12 cellular contexts compared by ENCODE assay signal in the genomic region with DNA sequence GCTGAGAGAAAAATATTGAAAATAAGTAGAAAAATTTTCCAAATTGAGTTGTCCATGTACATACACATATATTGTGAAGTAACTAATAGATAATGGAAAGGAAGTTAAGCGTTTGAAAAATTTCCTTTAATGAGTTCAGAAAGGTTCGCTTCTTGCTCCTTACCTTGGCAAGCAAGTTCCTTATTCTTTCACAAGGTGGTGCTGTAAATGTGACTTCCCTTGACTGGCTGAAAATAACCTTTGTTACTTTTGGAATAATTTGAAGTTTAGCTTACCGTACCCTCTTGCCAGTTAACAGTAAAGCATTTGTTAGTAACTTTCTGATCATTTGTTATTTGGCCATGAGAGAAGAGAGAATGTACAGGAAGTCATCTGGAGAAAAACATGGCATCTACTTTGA. TPM values are rescaled to one million over a fixed set of nuclear protein-coding genes. Genes with fewer than 3 reads are reported as not detected.
DNase-seq lines count a peak whose midpoint lies in the region; ATAC-seq and TF ChIP-seq lines count a peak whose summit lies in the region.
"Had no signal": no experiment of that assay in that cellular context is flagged by ENCODE, and none has a peak within 500 bp of the region (broad histone marks: within the 10 kb centered on the region; RNA-seq: fewer than 3 reads in every experiment).

No MANE protein-coding gene starts in this region.

- no peaks in the 10 kb centered on the region for H3K79me2 ChIP-seq in OCI-LY3 (ENCODE audit: low read length)
- H3K79me2 ChIP-seq in smooth muscle cell (ENCODE audit: low read depth), result no peaks in the 10 kb centered on the region

- no peaks in the 10 kb centered on the region for H3K36me3 ChIP-seq in heart right ventricle
- no peaks in the 10 kb centered on the region for H3K36me3 ChIP-seq in OCI-LY3 (replicated peaks; ENCODE audit: low read depth, low read length)
- H3K36me3 ChIP-seq in smooth muscle cell (ENCODE audit: low read depth), result no peaks in the 10 kb centered on the region
- H3K36me3 ChIP-seq: BLaER1 treated with 17β-estradiol and CSF1 and Interleukin-3, amounts not matched to agents 10 nM and 100 nM had no signal

- peaks cover 0 to 12% (median 0%) of the 10 kb centered on the region in 7 donors for H3K27me3 ChIP-seq in heart right ventricle
- no peaks in the 10 kb centered on the region for H3K27me3 ChIP-seq in right cardiac atrium (ENCODE audit: control insufficient read depth, insufficient read depth)
- no peaks in the 10 kb centered on the region for H3K27me3 ChIP-seq in OCI-LY3 (ENCODE audit: low read depth, low read length)
- no peaks in the 10 kb centered on the region for H3K27me3 ChIP-seq in smooth muscle cell (ENCODE audit: low read depth)
- H3K27me3 ChIP-seq: BLaER1 treated with 17β-estradiol and CSF1 and Interleukin-3, amounts not matched to agents 10 nM and 100 nM had no signal

- no peak overlapping the region for H3K27ac ChIP-seq in heart right ventricle
- H3K27ac ChIP-seq in right cardiac atrium (ENCODE audit: low read length), result no peak overlapping the region
- H3K27ac ChIP-seq in OCI-LY3 (ENCODE audit: low read length), result no peak overlapping the region
- H3K27ac ChIP-seq in smooth muscle cell (ENCODE audit: low read depth), result no peak overlapping the region
- H3K27ac ChIP-seq: BLaER1 treated with 17β-estradiol and CSF1 and Interleukin-3, amounts not matched to agents 10 nM and 100 nM had no signal

- H2AFZ ChIP-seq in OCI-LY3 (ENCODE audit: low read depth, low read length) (no peak overlapping the region), smooth muscle cell (ENCODE audit: low read depth) (no peak overlapping the region)

- H3K4me2 ChIP-seq in OCI-LY3 (ENCODE audit: low read length) (no peak overlapping the region), smooth muscle cell (no peak overlapping the region)
- H3K4me2 ChIP-seq: BLaER1 treated with 17β-estradiol and CSF1 and Interleukin-3, amounts not matched to agents 10 nM and 100 nM had no signal

- H4K20me1 ChIP-seq in OCI-LY3 (ENCODE audit: insufficient read depth, low read length) (no peaks in the 10 kb centered on the region), smooth muscle cell (ENCODE audit: low read depth) (no peaks in the 10 kb centered on the region)
- H4K20me1 ChIP-seq: BLaER1 treated with 17β-estradiol and CSF1 and Interleukin-3, amounts not matched to agents 10 nM and 100 nM had no signal

- WGBS in heart right ventricle, 2 donors, result 58 to 69% methylated on average over 3 of the region's 3 CpGs
- WGBS in right cardiac atrium, result 63% methylated on average over 3 of the region's 3 CpGs
- WGBS in smooth muscle cell (ENCODE audit: low lambda C conversion rate), result 72% methylated on average over 3 of the region's 3 CpGs

- ATAC-seq in heart right ventricle (no peak), right cardiac atrium (no peak), GM18873 (IDR thresholded peaks at IDR 0.05; ENCODE audit: low FRiP score, unreplicated experiment) (no peak), HG03342 (IDR thresholded peaks at IDR 0.05; ENCODE audit: unreplicated experiment) (no peak)
- ATAC-seq: activated T-helper 17 cell treated with anti-CD3 and anti-CD28 coated beads, Interleukin-2, amount 50 U/mL, for 72 hours had no signal

- H3K9ac ChIP-seq in OCI-LY3 (ENCODE audit: low read length), result no peak overlapping the region
- H3K9ac ChIP-seq in smooth muscle cell (ENCODE audit: low read depth), result no peak overlapping the region
- H3K9ac ChIP-seq: BLaER1 treated with 17β-estradiol and CSF1 and Interleukin-3, amounts not matched to agents 10 nM and 100 nM had no signal

- H3K9me3 ChIP-seq in heart right ventricle, result no peaks in the 10 kb centered on the region
- H3K9me3 ChIP-seq in right cardiac atrium (ENCODE audit: control insufficient read depth, low read length), result no peaks in the 10 kb centered on the region
- H3K9me3 ChIP-seq in OCI-LY3 (ENCODE audit: insufficient read depth, low read length), result no peaks in the 10 kb centered on the region
- no peaks in the 10 kb centered on the region for H3K9me3 ChIP-seq in smooth muscle cell (replicated peaks; ENCODE audit: low read depth)
- H3K9me3 ChIP-seq: BLaER1 treated with 17β-estradiol and CSF1 and Interleukin-3, amounts not matched to agents 10 nM and 100 nM had no signal

- intact Hi-C loops in heart right ventricle (cut with DNase I), result no loop called here
- intact Hi-C loops in right cardiac atrium (cut with DNase I), result no loop called here

- TF ChIP-seq CTCF in heart right ventricle (IDR thresholded peaks at IDR 0.05), result peak in 5 of 9 donors; percentile 20 to 35 (median 28)
- TF ChIP-seq CTCF in OCI-LY3 (IDR thresholded peaks at IDR 0.05; ENCODE audit: low read depth, low read length), result peak; percentile 66
- peak; percentile 75 for TF ChIP-seq CTCF in epithelial cell of proximal tubule (conservative IDR thresholded peaks at IDR 0.05; ENCODE audit: low read depth, low read length)
- peak; percentile 34 for TF ChIP-seq CTCF in smooth muscle cell (IDR thresholded peaks at IDR 0.05; ENCODE audit: borderline replicate concordance, insufficient read depth, poor library complexity, severe bottlenecking)

- H3K4me1 ChIP-seq in heart right ventricle (peaks cover 0 to 12% (median 7%) of the 10 kb centered on the region in 9 donors), right cardiac atrium (ENCODE audit: control insufficient read depth, insufficient read depth, low read length) (no peaks in the 10 kb centered on the region), OCI-LY3 (ENCODE audit: low read length) (no peaks in the 10 kb centered on the region; the same call in 1 of the 2 replicates), smooth muscle cell (ENCODE audit: low read depth) (no peaks in the 10 kb centered on the region)
- H3K4me1 ChIP-seq: BLaER1 treated with 17β-estradiol and CSF1 and Interleukin-3, amounts not matched to agents 10 nM and 100 nM had no signal

- no peak for DNase-seq in heart right ventricle
- no peak for DNase-seq in right cardiac atrium
- no peak for DNase-seq in epithelial cell of proximal tubule (ENCODE audit: low read depth)
- DNase-seq in smooth muscle cell (lab: John Stamatoyannopoulos, UW; ENCODE audit: unreplicated experiment), result no peak
- no peak for DNase-seq in medulla oblongata (ENCODE audit: extremely low spot score)
- DNase-seq: effector CD4-positive, alpha-beta T cell; islet precursor cell had no signal

- H3F3A ChIP-seq in smooth muscle cell (ENCODE audit: low read depth), result no peaks in the 10 kb centered on the region

- H3K4me3 ChIP-seq in heart right ventricle (no peak overlapping the region), right cardiac atrium (ENCODE audit: low read length) (no peak overlapping the region), OCI-LY3 (ENCODE audit: low read length) (no peak overlapping the region), epithelial cell of proximal tubule (ENCODE audit: low read depth, low read length) (no peak overlapping the region), smooth muscle cell (no peak overlapping the region)
- H3K4me3 ChIP-seq: BLaER1 treated with 17β-estradiol and CSF1 and Interleukin-3, amounts not matched to agents 10 nM and 100 nM had no signal

RNA-seq across cellular contexts. Expression of a gene that starts 41.6 kb away (rescaled TPM):
- total RNA-seq in heart right ventricle, result not detected
- not detected for polyA plus RNA-seq in heart right ventricle
- not detected for total RNA-seq in right cardiac atrium
- not detected for polyA plus RNA-seq in right cardiac atrium
- not detected in 2 replicates for total RNA-seq in epithelial cell of proximal tubule
- total RNA-seq in smooth muscle cell, result not detected in 2 replicates
- not detected in 2 replicates for polyA plus RNA-seq in smooth muscle cell
- total RNA-seq: activated T-helper 17 cell treated with anti-CD3 and anti-CD28 coated beads, Interleukin-2, amount 50 U/mL, for 72 hours had no signal
